ENCODE assay signal across 8 cellular contexts in the genomic region with DNA sequence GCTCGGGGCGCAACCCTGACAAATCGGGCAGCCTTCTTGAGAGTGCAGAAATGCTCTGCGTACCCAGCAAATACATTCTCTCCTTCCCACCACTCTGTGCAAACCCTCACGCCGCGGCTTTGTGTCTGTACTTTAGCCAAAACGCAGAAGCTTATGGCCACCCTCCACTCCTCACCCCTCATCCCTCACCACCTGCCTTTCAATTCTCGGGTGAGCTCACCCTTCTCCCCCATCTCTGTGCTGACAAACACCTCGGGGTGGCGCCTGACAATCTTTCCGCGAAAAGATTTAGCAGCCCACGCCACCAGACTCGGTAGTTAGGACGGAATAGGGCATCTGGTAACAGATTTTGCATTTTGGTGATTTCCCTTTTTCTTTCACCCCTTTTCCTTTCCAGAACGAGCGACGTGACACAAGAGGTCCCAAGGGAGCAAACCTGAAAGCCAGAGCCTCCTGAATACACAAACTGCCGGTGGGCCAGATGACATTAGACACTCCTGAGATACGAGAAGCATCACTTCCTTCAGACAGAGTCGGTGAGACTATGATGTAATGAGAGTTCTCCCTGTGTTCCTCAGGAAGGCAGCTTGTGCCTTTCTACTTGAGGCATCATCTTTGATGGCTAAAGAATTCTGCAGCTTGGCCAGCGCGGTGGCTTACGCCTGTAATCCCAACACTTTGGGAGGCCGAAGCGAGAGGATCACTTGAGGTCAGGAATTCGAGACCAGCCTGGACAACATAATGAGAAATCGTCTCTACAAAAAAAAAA. TPM values are rescaled to one million over a fixed set of nuclear protein-coding genes. Genes with fewer than 3 reads are reported as not detected.
DNase-seq lines count a peak whose midpoint lies in the region; ATAC-seq and TF ChIP-seq lines count a peak whose summit lies in the region.

No MANE protein-coding gene starts in this region.

- peak overlapping the region; percentile 68 to 79 (median 74) for H3K27ac ChIP-seq in right lobe of liver

- H3K4me1 ChIP-seq in right lobe of liver: no peaks in the 10 kb centered on the region

- no peaks in the 10 kb centered on the region for H3K36me3 ChIP-seq in GM06990 (ENCODE audit: control insufficient read depth, insufficient read depth, low read length)
- H3K36me3 ChIP-seq in right lobe of liver: no peaks in the 10 kb centered on the region

- ATAC-seq in GM21786 (IDR thresholded peaks at IDR 0.05; ENCODE audit: unreplicated experiment): peak; percentile 51
- ATAC-seq in activated CD4-positive, CD25-positive, alpha-beta regulatory T cell treated with anti-CD3 and anti-CD28 coated beads, Interleukin-2, amount 50 U/mL, for 24 hours: peak; percentile 68 to 69
- peak; percentile 58 to 67 (median 65) for ATAC-seq in right lobe of liver

- H3K4me3 ChIP-seq in GM06990 (replicated peaks; ENCODE audit: low read depth, low read length) (peak overlapping the region; percentile 80), right lobe of liver (peak overlapping the region; percentile 62 to 78 (median 74))

- intact Hi-C loops in right lobe of liver (cut with DNase I): no loop called here

- no peak for DNase-seq in GM06990 (ENCODE audit: extremely low read depth, insufficient read length)
- DNase-seq in Kasumi-1 (lab: John Stamatoyannopoulos, UW): peak; percentile 83 to 91
- DNase-seq in cerebellum (ENCODE audit: low spot score): peak; percentile 56
- DNase-seq in right lobe of liver: peak in 2 of 3 donors; percentile 49 to 52
- DNase-seq in stimulated activated CD4-positive, alpha-beta T cell treated with anti-CD3 and anti-CD28 coated beads, TNF-alpha, amount 100 ng/mL, for 1 hour (ENCODE audit: low read depth in 3 of 3, low spot score in 1 of 3): peak; percentile 21 to 43 (median 34)
- no peak for DNase-seq in epidermal melanocyte (ENCODE audit: insufficient read length, low spot score)

- no peaks in the 10 kb centered on the region for H3K9me3 ChIP-seq in right lobe of liver

- TF ChIP-seq POLR2A in right lobe of liver (IDR thresholded peaks at IDR 0.05): no peak

- TF ChIP-seq CTCF in GM06990 (IDR thresholded peaks at IDR 0.05; ENCODE audit: insufficient read depth, low read length, poor library complexity, severe bottlenecking): peak; percentile 31
- no peak for TF ChIP-seq CTCF in right lobe of liver (IDR thresholded peaks at IDR 0.05)

- 16% methylated on average over 28 of the region's 29 CpGs for WGBS in right lobe of liver (ENCODE audit: insufficient coverage, low coverage, low lambda C conversion rate, missing lambda C conversion rate)

- H3K27me3 ChIP-seq in GM06990 (replicated peaks; ENCODE audit: control insufficient read depth, insufficient read depth, low read length): no peaks in the 10 kb centered on the region
- H3K27me3 ChIP-seq in right lobe of liver: no peaks in the 10 kb centered on the region

RNA-seq across cellular contexts. Expression of gene ATAD1, which starts 0.7 kb away (rescaled TPM):
- total RNA-seq in cerebellum (57.8 TPM), right lobe of liver (10 to 100 TPM; 17.4 to 24.2 (median 22.3) TPM)

RNA-seq across cellular contexts. Expression of gene KLLN, which starts 44.6 kb away (rescaled TPM):
- 0.82 TPM for total RNA-seq in cerebellum
- total RNA-seq in right lobe of liver: under 1 TPM in 5 of 6 experiments, not detected in 1; 0.24 to 0.53 (median 0.34) TPM

RNA-seq across cellular contexts. Expression of gene PTEN, which starts 44.7 kb away (rescaled TPM):
- total RNA-seq in cerebellum (220 TPM), right lobe of liver (10 to 100 TPM; 37.5 to 73.7 (median 50.4) TPM)

Comparison
In these comparisons a context has a peak if more than half of its experiments do, and no peak if none do; other contexts are left out.
1. DNase-seq: peak in Kasumi-1 (2 of 2), cerebellum (single experiment), right lobe of liver (2 of 3) and stimulated activated CD4-positive, alpha-beta T cell treated with anti-CD3 and anti-CD28 coated beads, TNF-alpha, amount 100 ng/mL, for 1 hour (3 of 3); none in GM06990 (single experiment) and epidermal melanocyte (single experiment).
2. Peak in every context shown above with its lines, with median percentiles within 50 percentile points of each other: ATAC-seq.